In genomic region chr10:124486635-124487034, GRCh38 we compare ENCODE assay signal across 19 cellular contexts. TPM values are rescaled to one million over a fixed set of nuclear protein-coding genes. Genes with fewer than 3 reads are reported as not detected.
DNase-seq lines count a peak whose midpoint lies in the region; ATAC-seq and TF ChIP-seq lines count a peak whose summit lies in the region.
"Had no signal": no experiment of that assay in that cellular context is flagged by ENCODE, and none has a peak within 500 bp of the region (broad histone marks: within the 10 kb centered on the region; RNA-seq: fewer than 3 reads in every experiment).

No MANE protein-coding gene starts in this region.

- H3K4me3 ChIP-seq in spleen, result no peak overlapping the region
- H3K4me3 ChIP-seq: GM12878, HAP-1 had no signal

- DNase-seq in ELF-1 (ENCODE audit: low read depth, low spot score), result peak; percentile 49
- peak; percentile 66 for DNase-seq in OCI-M1 (lab: John Stamatoyannopoulos, UW)
- no peak for DNase-seq in endothelial cell (ENCODE audit: low spot score)
- peak; percentile 29 for DNase-seq in spleen
- no peak for DNase-seq in Ammon's horn (ENCODE audit: low spot score)
- no peak for DNase-seq in iPS-NIHi7 (ENCODE audit: extremely low spot score)
- DNase-seq: BE2C; C1 segment of cervical spinal cord; Calu3; CD4-positive, CD25-positive, alpha-beta regulatory T cell; DMS79 treated with DMSO at 0.1 percent for 48 hours; IMR-90; Karpas-422; KBM-7 had no signal

- intact Hi-C loops in spleen (cut with DNase I; ENCODE audit: low total_unique reads), result no loop called here

- H3K9me3 ChIP-seq in spleen, result peaks cover 0 to 13% (median 9%) of the 10 kb centered on the region in 8 donors
- H3K9me3 ChIP-seq: BE2C had no signal

- 95 to 99% (median 96%) methylated on average over 6 of the region's 6 CpGs for WGBS in spleen, 5 donors

- peak overlapping the region; percentile 25 for H3K4me3 Mint-ChIP-seq in endothelial cell (ENCODE audit: unreplicated experiment)
- H3K4me3 Mint-ChIP-seq: CD4-positive, CD25-positive, alpha-beta regulatory T cell had no signal

- H3K4me1 ChIP-seq in spleen, result no peaks in the 10 kb centered on the region
- H3K4me1 ChIP-seq: BE2C, HAP-1 had no signal

- no peaks in the 10 kb centered on the region for H3K9me3 Mint-ChIP-seq in endothelial cell (ENCODE audit: unreplicated experiment)

- H3K27ac ChIP-seq in spleen, result no peak overlapping the region

- no peak for TF ChIP-seq CTCF in endothelial cell (IDR thresholded peaks at IDR 0.05; ENCODE audit: unreplicated experiment)
- no peak for TF ChIP-seq CTCF in spleen (IDR thresholded peaks at IDR 0.05 in 8 of 11, conservative IDR thresholded peaks at IDR 0.05 in 3 of 11)

- H3K27me3 Mint-ChIP-seq in endothelial cell (ENCODE audit: unreplicated experiment), result peaks cover 2% of the 10 kb centered on the region
- H3K27me3 Mint-ChIP-seq: CD4-positive, CD25-positive, alpha-beta regulatory T cell had no signal

- no peaks in the 10 kb centered on the region for H3K36me3 Mint-ChIP-seq in endothelial cell (ENCODE audit: low read depth, unreplicated experiment)

- peaks cover 3% of the 10 kb centered on the region for H3K4me1 Mint-ChIP-seq in endothelial cell (ENCODE audit: unreplicated experiment)

- H3K27me3 ChIP-seq in spleen (replicated peaks in 1 of 7), result no peaks in the 10 kb centered on the region
- H3K27me3 ChIP-seq: BE2C had no signal

- no peak for TF ChIP-seq POLR2A in spleen (IDR thresholded peaks at IDR 0.05)

- H3K36me3 ChIP-seq in spleen, result peaks cover 0 to 36% (median 0%) of the 10 kb centered on the region in 6 donors
- H3K36me3 ChIP-seq: BE2C, HAP-1 had no signal

- ATAC-seq in HG02981 (IDR thresholded peaks at IDR 0.05; ENCODE audit: unreplicated experiment), result no peak
- ATAC-seq: GM12878 had no signal

- H3K27ac Mint-ChIP-seq in endothelial cell (ENCODE audit: unreplicated experiment), result no peak overlapping the region

RNA-seq across cellular contexts. Expression of gene LHPP, which starts 25.0 kb away (rescaled TPM):
- total RNA-seq in endothelial cell (ENCODE audit: unreplicated experiment) (4.2 TPM), spleen (10 to 100 TPM; 16.8 to 27.9 (median 24.2) TPM)
- 10 to 100 TPM; 18.1 to 36.8 (median 21.4) TPM for polyA plus RNA-seq in spleen

RNA-seq across cellular contexts. Expression of gene NKX1-2, which starts 36.8 kb away (rescaled TPM):
- total RNA-seq in endothelial cell (ENCODE audit: unreplicated experiment) (0.77 TPM), spleen (not detected)
- polyA plus RNA-seq in spleen, result not detected
- total RNA-seq: A172; Calu3; CD4-positive, CD25-positive, alpha-beta regulatory T cell; GM12878; H4; IMR-90 had no signal
- polyA plus RNA-seq: CD4-positive, CD25-positive, alpha-beta regulatory T cell; GM12878; IMR-90 had no signal

Comparison
In these comparisons a context has a peak if more than half of its experiments do, and no peak if none do; other contexts are left out.
1. DNase-seq: peak in ELF-1 (single experiment), OCI-M1 (single experiment) and spleen (single experiment); none in endothelial cell (single experiment), Ammon's horn (single experiment) and iPS-NIHi7 (single experiment).